ENCODE assay signal across 26 cellular contexts in genomic region chr17:60944751-60945150, GRCh38.
"Had no signal": no experiment of that assay in that cellular context is flagged by ENCODE, and none has a peak within 500 bp of the region (broad histone marks: within the 10 kb centered on the region; RNA-seq: fewer than 3 reads in every experiment).

No MANE protein-coding gene starts in this region.

- H3K9me3 ChIP-seq: colonic mucosa, esophagus squamous epithelium, gastrocnemius medialis, heart right ventricle, left lung, lower lobe of right lung, mucosa of descending colon had no signal

- H3K4me3 ChIP-seq: colonic mucosa, esophagus squamous epithelium, gastrocnemius medialis, heart right ventricle, left lung, lower lobe of right lung, mucosa of descending colon had no signal

- H3K4me1 ChIP-seq: colonic mucosa, left lung had no signal

- H3K27me3 ChIP-seq: colonic mucosa, esophagus squamous epithelium, gastrocnemius medialis, heart right ventricle, left lung had no signal

- H3K36me3 ChIP-seq: colonic mucosa, gastrocnemius medialis, left lung, lower lobe of right lung had no signal

- DNase-seq: colonic mucosa; cortex of kidney; effector CD8-positive, alpha-beta T cell; effector memory CD8-positive, alpha-beta T cell; endodermal cell; erythroblast; esophagus squamous epithelium; foreskin fibroblast; foreskin melanocyte; gastrocnemius medialis; glutamatergic neuron; head of caudate nucleus; heart right ventricle; hippocampal formation; left cardiac atrium; left lung; left ventricle myocardium superior; lower lobe of right lung; mesenchymal stem cell; mucosa of descending colon; naive B cell had no signal

- H3K27ac ChIP-seq: colonic mucosa, epithelial cell of prostate, esophagus squamous epithelium, gastrocnemius medialis, heart right ventricle, left lung, lower lobe of right lung had no signal

- FAIRE-seq: endometrium, islet of Langerhans, keratinocyte had no signal

- ATAC-seq: effector memory CD8-positive, alpha-beta T cell; esophagus mucosa; gastrocnemius medialis; heart right ventricle; left cardiac atrium; left lung; left ventricle myocardium superior; lower lobe of right lung; mucosa of descending colon had no signal
